ENCODE assay signal across 16 cellular contexts in genomic region chr2:72576459-72576858, GRCh38.
DNase-seq lines count a peak whose midpoint lies in the region; ATAC-seq and TF ChIP-seq lines count a peak whose summit lies in the region.
"Had no signal": no experiment of that assay in that cellular context is flagged by ENCODE, and none has a peak within 500 bp of the region (broad histone marks: within the 10 kb centered on the region; RNA-seq: fewer than 3 reads in every experiment).

No MANE protein-coding gene starts in this region.

- H2BK12ac ChIP-seq in mesenchymal stem cell (ENCODE audit: low read length in 2 of 2), result no peak overlapping the region

- H2BK120ac ChIP-seq in mesenchymal stem cell (ENCODE audit: low read depth, low read length), result no peak overlapping the region

- H2AK5ac ChIP-seq in mesenchymal stem cell (ENCODE audit: low read length, severe bottlenecking), result no peak overlapping the region

- no peak overlapping the region for H3K23ac ChIP-seq in mesenchymal stem cell (ENCODE audit: low read length in 2 of 2)

- H2BK5ac ChIP-seq in mesenchymal stem cell (ENCODE audit: low read depth, low read length, poor library complexity, severe bottlenecking), result no peak overlapping the region

- ATAC-seq in GM18519 (IDR thresholded peaks at IDR 0.05; ENCODE audit: low FRiP score, unreplicated experiment), result no peak

- no peaks in the 10 kb centered on the region for H3K9me3 Mint-ChIP-seq in HFFc6
- H3K9me3 Mint-ChIP-seq: IgD-negative memory B cell had no signal

- H2BK15ac ChIP-seq in mesenchymal stem cell (ENCODE audit: low read depth, poor library complexity, severe bottlenecking), result no peak overlapping the region

- H3K4me2 ChIP-seq in mesenchymal stem cell (ENCODE audit: low read length, poor library complexity, severe bottlenecking), result no peak overlapping the region

- peaks cover 74% of the 10 kb centered on the region for H3K4me1 Mint-ChIP-seq in HFFc6 (ENCODE audit: low read depth)

- no peaks in the 10 kb centered on the region for H3K36me3 Mint-ChIP-seq in HFFc6 (ENCODE audit: low read depth)

- no peak overlapping the region for H3K18ac ChIP-seq in mesenchymal stem cell (ENCODE audit: low read depth in 1 of 2, low read length in 2 of 2)

- no peak for DNase-seq in HFFc6
- DNase-seq in cardiac fibroblast (ENCODE audit: low read depth in 2 of 2), result peak; percentile 42 to 48
- DNase-seq in mesenchymal stem cell, result no peak
- no peak for DNase-seq in kidney glomerular epithelial cell (lab: John Stamatoyannopoulos, UW)
- DNase-seq in NCI-H187 (lab: John Stamatoyannopoulos, UW), result no peak
- no peak for DNase-seq in mesenteric fat pad (ENCODE audit: low spot score)
- DNase-seq: Kasumi-1, MM.1S, NCI-H1105, NCI-H187 treated with DMSO at 0.1 percent for 48 hours, NCI-H446, NCI-H69, Right ventricle myocardium superior had no signal

- peak overlapping the region; percentile 4; the same call in 1 of the 2 replicates for H3K4me3 Mint-ChIP-seq in HFFc6
- H3K4me3 Mint-ChIP-seq: IgD-negative memory B cell had no signal

- WGBS in mesenchymal stem cell, result no CpG with 5 or more reads among the region's 2 CpGs

- no peak for TF ChIP-seq CTCF in HFFc6 (IDR thresholded peaks at IDR 0.05)
- no peak for TF ChIP-seq CTCF in cardiac fibroblast (IDR thresholded peaks at IDR 0.05; ENCODE audit: low read depth, low read length)

- H3K27ac Mint-ChIP-seq in HFFc6, result peak overlapping the region; percentile 8; the same call in 1 of the 2 replicates
- H3K27ac Mint-ChIP-seq: IgD-negative memory B cell had no signal

- H4K8ac ChIP-seq in mesenchymal stem cell (ENCODE audit: low read length), result no peak overlapping the region

- no peak overlapping the region for H3K14ac ChIP-seq in mesenchymal stem cell (ENCODE audit: low read length in 2 of 2)

- H3K27ac ChIP-seq in mesenchymal stem cell (ENCODE audit: low read length, poor library complexity, severe bottlenecking), result peak overlapping the region; percentile 16
- H3K27ac ChIP-seq: C4-2B had no signal

- H3K27me3 ChIP-seq in mesenchymal stem cell (ENCODE audit: control insufficient read depth in 1 of 2, insufficient read depth in 1 of 2, low read length in 2 of 2), result no peaks in the 10 kb centered on the region

- H3K36me3 ChIP-seq in mesenchymal stem cell (ENCODE audit: control insufficient read depth in 1 of 2, insufficient read depth in 2 of 2, low read depth in 1 of 2, low read length in 2 of 2), result peaks cover 0 to 2% of the 10 kb centered on the region in 2 experiments

- H2AFZ ChIP-seq in mesenchymal stem cell (ENCODE audit: low read depth, low read length), result no peak overlapping the region

- no peak overlapping the region for H3K4ac ChIP-seq in mesenchymal stem cell (ENCODE audit: low read depth in 1 of 2, low read length in 2 of 2)

- H3K9me3 ChIP-seq in mesenchymal stem cell (ENCODE audit: control insufficient read depth, low read length), result no peaks in the 10 kb centered on the region

- no peak overlapping the region for H4K91ac ChIP-seq in mesenchymal stem cell (ENCODE audit: low read length)

- no peak overlapping the region for H3K4me3 ChIP-seq in cardiac fibroblast (replicated peaks in 1 of 2; ENCODE audit: low read depth in 2 of 2, low read length in 2 of 2)
- no peak overlapping the region for H3K4me3 ChIP-seq in mesenchymal stem cell (ENCODE audit: insufficient read depth in 1 of 2, low read depth in 1 of 2, low read length in 2 of 2)

- no peaks in the 10 kb centered on the region for H3K79me1 ChIP-seq in mesenchymal stem cell (replicated peaks; ENCODE audit: low read length, poor library complexity, severe bottlenecking)

- peak overlapping the region; percentile 33 for H3K9ac ChIP-seq in mesenchymal stem cell (ENCODE audit: low read length)

- no peaks in the 10 kb centered on the region for H3K27me3 Mint-ChIP-seq in HFFc6 (ENCODE audit: insufficient read depth)
- H3K27me3 Mint-ChIP-seq: IgD-negative memory B cell had no signal

- no peaks in the 10 kb centered on the region for H3K4me1 ChIP-seq in mesenchymal stem cell (ENCODE audit: control insufficient read depth, insufficient read depth, low read depth, low read length)

Comparison
In these comparisons a context has a peak if more than half of its experiments do, and no peak if none do; other contexts are left out.
1. DNase-seq: peak in cardiac fibroblast (2 of 2); none in HFFc6 (single experiment), mesenchymal stem cell (single experiment), kidney glomerular epithelial cell (single experiment), NCI-H187 (0 of 2) and mesenteric fat pad (single experiment).